ENCODE assay signal across 8 cellular contexts in genomic region chr4:107719211-107719926, GRCh38. TPM values are rescaled to one million over a fixed set of nuclear protein-coding genes. Genes with fewer than 3 reads are reported as not detected.
A peak's percentile ranks its signal among the peaks of the same experiment; 100 is the strongest.
DNase-seq lines count a peak whose midpoint lies in the region; ATAC-seq and TF ChIP-seq lines count a peak whose summit lies in the region.

No MANE protein-coding gene starts in this region.

- TF ChIP-seq POLR2A in lower leg skin (IDR thresholded peaks at IDR 0.05) = no peak

- intact Hi-C loops in lower leg skin (cut with DNase I; ENCODE audit: low total_unique reads) = no loop called here

- H3K4me3 Mint-ChIP-seq in CD4-positive, CD25-positive, alpha-beta regulatory T cell = peak overlapping the region; percentile 95 to 99 (median 96)

- no peaks in the 10 kb centered on the region for H3K9me3 Mint-ChIP-seq in CD4-positive, CD25-positive, alpha-beta regulatory T cell

- no peaks in the 10 kb centered on the region for H3K27me3 Mint-ChIP-seq in CD4-positive, CD25-positive, alpha-beta regulatory T cell

- peaks cover 5% of the 10 kb centered on the region for H3K36me3 Mint-ChIP-seq in CD4-positive, CD25-positive, alpha-beta regulatory T cell

- H3K4me1 ChIP-seq in CD4-positive, CD25-positive, alpha-beta regulatory T cell (ENCODE audit: control insufficient read depth, insufficient read depth, low read length, poor library complexity, severe bottlenecking) = peaks cover 37% of the 10 kb centered on the region
- no peaks in the 10 kb centered on the region; the same call in 1 of the 2 replicates for H3K4me1 ChIP-seq in SJCRH30

- H3K27ac ChIP-seq in CD4-positive, CD25-positive, alpha-beta regulatory T cell (ENCODE audit: insufficient read depth, low read length, poor library complexity, severe bottlenecking) = peak overlapping the region; percentile 84
- peak overlapping the region; percentile 26 for H3K27ac ChIP-seq in SJCRH30
- H3K27ac ChIP-seq in coronary artery = peak overlapping the region; percentile 83 to 96
- H3K27ac ChIP-seq in temporal lobe (ENCODE audit: low read depth, low read length) = peak overlapping the region; percentile 84

- peak overlapping the region; percentile 86 for H3K4me3 ChIP-seq in CD4-positive, CD25-positive, alpha-beta regulatory T cell (ENCODE audit: low read depth, low read length)
- H3K4me3 ChIP-seq in SJCRH30 (peak overlapping the region; percentile 87), coronary artery (peak overlapping the region; percentile 100), lower leg skin (ENCODE audit: low read depth, poor library complexity, severe bottlenecking) (peak overlapping the region; percentile 81)

- 1% methylated on average over 23 to 26 of the region's 28 CpGs for WGBS in lower leg skin, 2 donors

- peaks cover 15 to 50% (median 43%) of the 10 kb centered on the region in 4 donors for H3K4me1 Mint-ChIP-seq in CD4-positive, CD25-positive, alpha-beta regulatory T cell

- no peaks in the 10 kb centered on the region for H3K9me3 ChIP-seq in CD4-positive, CD25-positive, alpha-beta regulatory T cell (ENCODE audit: control insufficient read depth in 2 of 2, low read length in 2 of 2)
- H3K9me3 ChIP-seq in SJCRH30 (replicated peaks) = no peaks in the 10 kb centered on the region

- no peak for ATAC-seq in CD4-positive, CD25-positive, alpha-beta regulatory T cell (ENCODE audit: low read depth in 2 of 2)
- peak; percentile 1 for ATAC-seq in GM19324 (IDR thresholded peaks at IDR 0.05; ENCODE audit: low FRiP score, unreplicated experiment)
- peak; percentile 3 for ATAC-seq in HG03342 (IDR thresholded peaks at IDR 0.05; ENCODE audit: unreplicated experiment)

- no peaks in the 10 kb centered on the region for H3K36me3 ChIP-seq in CD4-positive, CD25-positive, alpha-beta regulatory T cell (ENCODE audit: control insufficient read depth, insufficient read depth, low read length)
- H3K36me3 ChIP-seq in SJCRH30 = peaks cover 2% of the 10 kb centered on the region; the same call in 1 of the 2 replicates

- H3K27me3 ChIP-seq in CD4-positive, CD25-positive, alpha-beta regulatory T cell (ENCODE audit: control insufficient read depth, insufficient read depth, low read length) = no peaks in the 10 kb centered on the region
- no peaks in the 10 kb centered on the region for H3K27me3 ChIP-seq in SJCRH30

- TF ChIP-seq CTCF in coronary artery (IDR thresholded peaks at IDR 0.05) = no peak
- TF ChIP-seq CTCF in lower leg skin (IDR thresholded peaks at IDR 0.05) = no peak

- no peak for DNase-seq in CD4-positive, CD25-positive, alpha-beta regulatory T cell
- no peak for DNase-seq in SJCRH30
- peak; percentile 78 for DNase-seq in coronary artery (ENCODE audit: low spot score)
- peak in 1 of 2 donors; percentile 31 for DNase-seq in lower leg skin (ENCODE audit: low spot score in 2 of 2)
- no peak for DNase-seq in mucosa of gallbladder (ENCODE audit: low spot score)

- peak overlapping the region in 2 of 3 donors; percentile 88 to 97 for H3K27ac Mint-ChIP-seq in CD4-positive, CD25-positive, alpha-beta regulatory T cell

RNA-seq across cellular contexts. Expression of gene PAPSS1, which starts 0.7 kb away (rescaled TPM):
- total RNA-seq in CD4-positive, CD25-positive, alpha-beta regulatory T cell = 18.4 TPM
- polyA plus RNA-seq in CD4-positive, CD25-positive, alpha-beta regulatory T cell = 10 to 100 TPM; 32.5 to 53.6 (median 43.0) TPM
- 46.5 and 50.0 TPM in 2 replicates for total RNA-seq in SJCRH30 (2014; rRNA removed; shearing (Covaris generic))
- 10 to 100 TPM; 46.9 to 58.9 (median 54.6) TPM for total RNA-seq in lower leg skin
- 81.4 TPM for total RNA-seq in temporal lobe
- total RNA-seq in mucosa of gallbladder = 53.8 TPM

Comparison
In these comparisons a context has a peak if more than half of its experiments do, and no peak if none do; other contexts are left out.
1. ATAC-seq: peak in GM19324 (single experiment) and HG03342 (single experiment); none in CD4-positive, CD25-positive, alpha-beta regulatory T cell (0 of 2).
2. H3K27ac ChIP-seq: peak in every context shown above with its lines; median percentile 90 in coronary artery; 84 in CD4-positive, CD25-positive, alpha-beta regulatory T cell; 84 in temporal lobe; 26 in SJCRH30.
3. Peak in every context shown above with its lines, with median percentiles within 50 percentile points of each other: H3K4me3 ChIP-seq.